ENCODE assay signal across 16 cellular contexts in the genomic region with DNA sequence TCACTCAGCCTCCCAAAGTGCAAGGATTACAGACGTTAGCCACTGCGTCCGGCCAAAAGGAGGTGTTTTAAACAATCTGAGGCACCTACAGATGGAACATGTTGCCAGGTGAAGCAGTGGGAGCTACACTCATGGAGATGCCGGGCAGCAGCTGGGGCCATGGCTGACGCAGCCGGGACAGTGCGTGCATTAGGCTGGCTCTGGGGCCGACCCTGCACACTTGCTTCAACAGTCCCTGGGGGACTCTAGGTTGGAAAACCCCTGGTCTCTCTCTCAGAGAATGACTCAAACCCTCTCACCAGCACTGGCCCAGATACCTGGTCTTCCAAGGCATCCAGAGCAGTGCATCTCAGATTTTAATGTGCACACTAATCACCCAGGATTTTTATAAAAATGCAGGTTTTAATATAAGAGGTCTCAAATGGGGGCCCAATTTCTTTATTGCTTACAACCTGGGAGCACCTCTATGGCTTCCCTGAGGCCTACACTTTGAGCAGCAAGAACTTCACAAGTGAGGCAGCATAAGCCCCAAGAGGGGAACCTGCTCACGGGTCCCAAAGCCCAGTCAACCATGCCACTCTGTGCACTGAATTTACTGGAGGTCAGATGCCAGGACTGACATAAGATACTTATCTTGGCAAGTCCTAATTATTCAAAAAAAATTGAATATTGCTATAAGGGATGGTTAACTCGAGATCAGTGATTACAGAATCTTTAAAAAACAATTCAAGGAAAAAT.
DNase-seq lines count a peak whose midpoint lies in the region; ATAC-seq and TF ChIP-seq lines count a peak whose summit lies in the region.
"Had no signal": no experiment of that assay in that cellular context is flagged by ENCODE, and none has a peak within 500 bp of the region (broad histone marks: within the 10 kb centered on the region; RNA-seq: fewer than 3 reads in every experiment).

No MANE protein-coding gene starts in this region.

- TF ChIP-seq CTCF in glutamatergic neuron (IDR thresholded peaks at IDR 0.05; ENCODE audit: partially characterized antibody, unreplicated experiment) = no peak

- H3K9me3 Mint-ChIP-seq in glutamatergic neuron (ENCODE audit: unreplicated experiment) = peaks cover 9% of the 10 kb centered on the region
- H3K9me3 Mint-ChIP-seq: activated T-cell treated with anti-CD3 and anti-CD28 coated beads, Interleukin-2, amount 50 U/mL, for 4 hours had no signal

- peaks cover 26% of the 10 kb centered on the region for H3K4me1 Mint-ChIP-seq in glutamatergic neuron (ENCODE audit: low read depth, unreplicated experiment)

- no peaks in the 10 kb centered on the region for H3K36me3 Mint-ChIP-seq in glutamatergic neuron (ENCODE audit: unreplicated experiment)

- no peak overlapping the region for H3K4me3 Mint-ChIP-seq in glutamatergic neuron (ENCODE audit: unreplicated experiment)
- H3K4me3 Mint-ChIP-seq: activated T-cell treated with anti-CD3 and anti-CD28 coated beads, Interleukin-2, amount 50 U/mL, for 4 hours had no signal

- peaks cover 6% of the 10 kb centered on the region for H3K27me3 Mint-ChIP-seq in glutamatergic neuron (ENCODE audit: unreplicated experiment)

- DNase-seq in glutamatergic neuron (peak; percentile 60), MV-4-11 (lab: John Stamatoyannopoulos, UW) (no peak), NCI-H146 treated with DMSO at 0.1 percent for 48 hours (lab: John Stamatoyannopoulos, UW; ENCODE audit: unreplicated experiment) (no peak), ecto neural progenitor cell (ENCODE audit: low spot score) (no peak), COLO829 (ENCODE audit: low spot score) (no peak)
- DNase-seq: activated T-cell treated with anti-CD3 and anti-CD28 coated beads, Interleukin-2, amount 50 U/mL, for 4 hours; effector CD4-positive, alpha-beta T cell; HCEC 1CT; kidney glomerular epithelial cell; NCI-H1092; NCI-H524; right lobe of liver had no signal

- peak overlapping the region; percentile 52 for H3K27ac Mint-ChIP-seq in glutamatergic neuron (ENCODE audit: unreplicated experiment)

- ATAC-seq in GM18511 (IDR thresholded peaks at IDR 0.05; ENCODE audit: unreplicated experiment) = peak; percentile 81
- ATAC-seq in GM19468 (IDR thresholded peaks at IDR 0.05; ENCODE audit: extremely low read depth, unreplicated experiment) = peak; percentile 47
- peak; percentile 57 for ATAC-seq in HG03095 (IDR thresholded peaks at IDR 0.05; ENCODE audit: unreplicated experiment)
- ATAC-seq: Right ventricle myocardium inferior had no signal
